Comparison of ENCODE assay signal across 10 cellular contexts in the genomic region with DNA sequence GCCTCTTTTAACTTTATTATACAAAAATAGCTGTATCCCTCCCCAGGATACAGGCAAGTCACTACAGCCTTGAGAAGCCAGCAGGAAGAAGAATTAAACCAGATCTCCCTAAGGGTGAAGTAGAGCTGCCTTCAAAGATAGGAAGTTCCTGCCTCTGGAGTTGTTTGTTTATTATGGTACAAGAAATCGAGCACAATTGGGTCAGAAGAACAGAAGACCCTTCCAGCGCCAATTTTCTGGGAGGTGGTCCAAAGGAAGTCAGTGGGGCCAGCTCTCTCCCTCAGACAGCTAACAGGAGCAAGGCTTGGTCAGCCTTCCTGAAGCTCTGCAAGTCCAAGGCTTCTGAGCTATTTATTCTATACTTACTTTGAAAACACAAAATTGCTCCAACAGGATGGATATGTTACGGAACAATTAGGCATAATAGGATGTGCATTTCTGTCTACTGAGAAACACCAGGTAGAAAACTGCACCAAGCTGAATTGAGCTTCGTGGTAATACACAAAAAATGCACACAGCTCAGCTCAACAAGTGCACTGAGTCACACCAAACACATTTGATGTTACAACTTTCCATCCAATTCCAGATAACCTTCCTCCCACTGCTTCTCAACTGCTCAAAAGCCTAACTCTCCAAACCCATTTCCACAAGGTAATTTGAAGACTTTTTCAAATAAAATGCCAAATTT. TPM values are rescaled to one million over a fixed set of nuclear protein-coding genes. Genes with fewer than 3 reads are reported as not detected.
DNase-seq lines count a peak whose midpoint lies in the region; ATAC-seq, FAIRE-seq and TF ChIP-seq lines count a peak whose summit lies in the region.
"Had no signal": no experiment of that assay in that cellular context is flagged by ENCODE, and none has a peak within 500 bp of the region (broad histone marks: within the 10 kb centered on the region; RNA-seq: fewer than 3 reads in every experiment).

No MANE protein-coding gene starts in this region.

- DNase-seq in AG20443 (ENCODE audit: low spot score) (peak; percentile 59), bronchial epithelial cell (ENCODE audit: low read depth) (no peak), medulla oblongata (ENCODE audit: extremely low spot score) (peak; percentile 57), SKM-1 treated with dmso at 0.1 percent for 144 hours (lab: John Stamatoyannopoulos, UW; ENCODE audit: unreplicated experiment) (no peak), cerebellum (ENCODE audit: low spot score) (no peak), SIG-M5 (lab: John Stamatoyannopoulos, UW) (no peak)

- H3K27ac ChIP-seq in KOPT-K1 (ENCODE audit: low read depth, low read length, poor library complexity, severe bottlenecking): peak overlapping the region; percentile 1
- H3K27ac ChIP-seq: C4-2B, prostate gland had no signal

- TF ChIP-seq CTCF in bronchial epithelial cell (IDR thresholded peaks at IDR 0.05; ENCODE audit: insufficient read depth, low read length, severe bottlenecking): no peak

- no peak overlapping the region for H3K4me3 ChIP-seq in bronchial epithelial cell (ENCODE audit: low read depth, low read length)
- H3K4me3 ChIP-seq: prostate gland had no signal

- FAIRE-seq in bronchial epithelial cell (lab: Jason Lieb, UNC): peak; percentile 43

- peaks cover 33% of the 10 kb centered on the region for H3K9me3 ChIP-seq in KOPT-K1 (ENCODE audit: insufficient read depth, low read length, poor library complexity, severe bottlenecking)
- H3K9me3 ChIP-seq: prostate gland had no signal

- H3K27me3 ChIP-seq in bronchial epithelial cell (ENCODE audit: control insufficient read depth, insufficient read depth, low read length): no peaks in the 10 kb centered on the region

- peaks cover 52% of the 10 kb centered on the region for H3K36me3 ChIP-seq in KOPT-K1 (ENCODE audit: insufficient read depth, low read length)
- peaks cover 4% of the 10 kb centered on the region for H3K36me3 ChIP-seq in bronchial epithelial cell (ENCODE audit: control insufficient read depth, insufficient read depth, low read length)
- H3K36me3 ChIP-seq: prostate gland had no signal

- ATAC-seq in HG03196 (IDR thresholded peaks at IDR 0.05; ENCODE audit: unreplicated experiment): no peak

RNA-seq across cellular contexts. Expression of a gene that starts 16.0 kb away (rescaled TPM):
- total RNA-seq in bronchial epithelial cell: 33.4 and 48.8 TPM in 2 replicates
- total RNA-seq in cerebellum: 30.7 TPM

Comparison
In these comparisons a context has a peak if more than half of its experiments do, and no peak if none do; other contexts are left out.
1. DNase-seq: peak in AG20443 (single experiment) and medulla oblongata (single experiment); none in bronchial epithelial cell (single experiment), SKM-1 treated with dmso at 0.1 percent for 144 hours (single experiment), cerebellum (single experiment) and SIG-M5 (single experiment).